Comparison of ENCODE assay signal across 1 cellular context in the genomic region with DNA sequence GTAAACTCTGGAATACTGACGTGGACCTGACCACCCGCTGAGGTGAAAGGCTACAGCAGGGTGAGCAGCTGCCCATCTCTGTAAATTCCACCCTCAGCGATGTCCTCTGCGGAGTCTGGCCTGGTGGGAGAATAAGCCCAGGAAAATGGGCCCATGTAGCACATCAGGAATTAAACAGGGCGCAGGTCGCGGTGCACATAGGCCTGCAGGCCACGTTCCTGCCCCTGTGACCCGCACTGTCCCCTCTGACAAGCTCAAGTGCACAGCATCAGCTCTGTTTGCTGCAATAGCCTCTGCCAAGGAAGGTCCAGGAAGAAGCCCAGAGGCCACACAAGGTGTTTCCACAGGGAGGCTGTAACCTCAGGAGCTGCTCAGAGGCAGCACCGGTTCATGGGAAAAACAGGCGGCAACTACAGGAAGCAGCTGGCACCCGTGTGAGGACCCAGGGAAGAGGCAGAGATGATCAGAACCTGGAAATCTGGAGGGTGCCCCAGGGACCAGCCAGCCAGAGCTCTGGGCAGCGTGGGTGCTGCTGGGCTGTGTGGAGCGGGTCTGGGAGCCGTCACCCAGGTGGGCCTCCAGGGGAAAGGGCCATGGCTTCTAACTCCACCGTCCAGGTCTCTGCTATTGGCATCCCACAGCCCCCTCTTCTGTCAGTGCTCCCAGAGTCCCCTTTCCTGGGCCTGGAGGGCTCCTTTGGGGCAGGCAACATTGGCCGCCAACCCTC.
TF ChIP-seq lines count a peak whose summit lies in the region.

No MANE protein-coding gene starts in this region.

TF ChIP-seq in H1, 55 proteins besides CTCF, POLR2A, EP300 and RAD21:
- no peak for TF ChIP-seq SP1 (IDR thresholded peaks at IDR 0.05; ENCODE audit: low read depth, low read length)
- TF ChIP-seq, protein P1, sequence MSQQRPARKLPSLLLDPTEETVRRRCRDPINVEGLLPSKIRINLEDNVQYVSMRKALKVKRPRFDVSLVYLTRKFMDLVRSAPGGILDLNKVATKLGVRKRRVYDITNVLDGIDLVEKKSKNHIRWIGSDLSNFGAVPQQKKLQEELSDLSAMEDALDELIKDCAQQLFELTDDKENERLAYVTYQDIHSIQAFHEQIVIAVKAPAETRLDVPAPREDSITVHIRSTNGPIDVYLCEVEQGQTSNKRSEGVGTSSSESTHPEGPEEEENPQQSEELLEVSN (IDR thresholded peaks at IDR 0.05) = 0 out of 2 replicates have a peak, but pooled peaks have one; percentile 34
